27 cellular contexts compared by ENCODE assay signal in genomic region chr4:89803915-89804314, GRCh38. TPM values are rescaled to one million over a fixed set of nuclear protein-coding genes. Genes with fewer than 3 reads are reported as not detected.
"Had no signal": no experiment of that assay in that cellular context is flagged by ENCODE, and none has a peak within 500 bp of the region (broad histone marks: within the 10 kb centered on the region; RNA-seq: fewer than 3 reads in every experiment).

No MANE protein-coding gene starts in this region.

- H3K36me3 Mint-ChIP-seq: activated naive CD4-positive, alpha-beta T cell treated with anti-CD3 and anti-CD28 coated beads, Interleukin-2, amount 50 U/mL, for 24 hours; activated naive CD8-positive, alpha-beta T cell treated with anti-CD3 and anti-CD28 coated beads, Interleukin-2, amount 10 ng/mL, durations not matched to agents 7 days and 5 days had no signal

- H3K4me1 Mint-ChIP-seq: activated CD4-positive, alpha-beta T cell treated with anti-CD3 and anti-CD28 coated beads, Interleukin-2, amount 10 ng/mL, durations not matched to agents 24 days and 14 days; activated naive CD4-positive, alpha-beta T cell treated with anti-CD3 and anti-CD28 coated beads, Interleukin-2, amount 50 U/mL, for 24 hours; activated naive CD8-positive, alpha-beta T cell treated with anti-CD3 and anti-CD28 coated beads, Interleukin-2, amount 10 ng/mL, durations not matched to agents 7 days and 5 days had no signal

- H3K27ac Mint-ChIP-seq: activated CD4-positive, alpha-beta T cell treated with anti-CD3 and anti-CD28 coated beads, Interleukin-2, amount 10 ng/mL, durations not matched to agents 24 days and 14 days; activated CD8-positive, alpha-beta T cell treated with anti-CD3 and anti-CD28 coated beads for 36 hours; activated naive CD4-positive, alpha-beta T cell treated with anti-CD3 and anti-CD28 coated beads, Interleukin-2, amount 50 U/mL, for 24 hours; activated naive CD8-positive, alpha-beta T cell treated with anti-CD3 and anti-CD28 coated beads, Interleukin-2, amount 10 ng/mL, durations not matched to agents 7 days and 5 days; activated T-helper 2 cell treated with anti-CD3 and anti-CD28 coated beads, Interferon-gamma antibody, Interleukin-2, Interleukin-4, amounts not matched to agents 10 μg/mL and 5 μg/mL and 100 μg/mL, durations not matched to agents 14 hours and 24 hours and 36 hours had no signal

- ATAC-seq: activated CD8-positive, alpha-beta T cell treated with anti-CD3 and anti-CD28 coated beads for 36 hours; body of pancreas; Right ventricle myocardium inferior had no signal

- DNase-seq: activated CD4-positive, alpha-beta T cell treated with anti-CD3 and anti-CD28 coated beads, Interleukin-2, amount 10 ng/mL, durations not matched to agents 24 days and 14 days; activated CD4-positive, alpha-beta T cell treated with anti-CD3 and anti-CD28 coated beads, Interleukin-2, amount 50 U/mL, for 4 hours; activated CD8-positive, alpha-beta T cell treated with anti-CD3 and anti-CD28 coated beads for 36 hours; activated gamma-delta T cell; activated naive CD4-positive, alpha-beta T cell treated with Interleukin-2 at 50 U/mL for 16 hours; activated naive CD8-positive, alpha-beta T cell treated with anti-CD3 and anti-CD28 coated beads, Interleukin-2, amount 10 ng/mL, durations not matched to agents 7 days and 5 days; activated T-cell treated with anti-CD3 and anti-CD28 coated beads, Interleukin-2, amount 50 U/mL, for 1 hour; body of pancreas; Karpas-422; KBM-7; MM.1S; MV-4-11; NCI-H1092; NCI-H1436 treated with DMSO at 0.1 percent for 48 hours; NCI-H1694 treated with DMSO at 0.1 percent for 48 hours; NCI-H2029; NCI-H345; NCI-H524 treated with DMSO at 0.1 percent for 48 hours; NCI-H748 treated with DMSO at 0.1 percent for 48 hours; NK-92 treated with Interleukin-12 subunit alpha and Interleukin-12 subunit beta, amount 100 ng/mL, for 24 hours; PC-9; SIG-M5; T1000 had no signal

- H3K4me3 Mint-ChIP-seq: activated CD4-positive, alpha-beta T cell treated with anti-CD3 and anti-CD28 coated beads, Interleukin-2, amount 10 ng/mL, durations not matched to agents 24 days and 14 days; activated CD8-positive, alpha-beta T cell treated with anti-CD3 and anti-CD28 coated beads for 36 hours; activated naive CD4-positive, alpha-beta T cell treated with anti-CD3 and anti-CD28 coated beads, Interleukin-2, amount 50 U/mL, for 24 hours; activated naive CD8-positive, alpha-beta T cell treated with anti-CD3 and anti-CD28 coated beads, Interleukin-2, amount 10 ng/mL, durations not matched to agents 7 days and 5 days had no signal

- H3K9me3 Mint-ChIP-seq: activated CD4-positive, alpha-beta T cell treated with anti-CD3 and anti-CD28 coated beads, Interleukin-2, amount 10 ng/mL, durations not matched to agents 24 days and 14 days; activated CD8-positive, alpha-beta T cell treated with anti-CD3 and anti-CD28 coated beads for 36 hours; activated naive CD4-positive, alpha-beta T cell treated with anti-CD3 and anti-CD28 coated beads, Interleukin-2, amount 50 U/mL, for 24 hours; activated naive CD8-positive, alpha-beta T cell treated with anti-CD3 and anti-CD28 coated beads, Interleukin-2, amount 10 ng/mL, durations not matched to agents 7 days and 5 days; activated T-helper 2 cell treated with anti-CD3 and anti-CD28 coated beads, Interferon-gamma antibody, Interleukin-2, Interleukin-4, amounts not matched to agents 10 μg/mL and 5 μg/mL and 100 μg/mL, durations not matched to agents 14 hours and 24 hours and 36 hours had no signal

- H3K27me3 Mint-ChIP-seq: activated CD4-positive, alpha-beta T cell treated with anti-CD3 and anti-CD28 coated beads, Interleukin-2, amount 10 ng/mL, durations not matched to agents 24 days and 14 days; activated CD8-positive, alpha-beta T cell treated with anti-CD3 and anti-CD28 coated beads for 36 hours; activated naive CD8-positive, alpha-beta T cell treated with anti-CD3 and anti-CD28 coated beads, Interleukin-2, amount 10 ng/mL, durations not matched to agents 7 days and 5 days had no signal

RNA-seq across cellular contexts. Expression of gene SNCA, which starts 33.0 kb away (rescaled TPM):
- total RNA-seq: activated CD8-positive, alpha-beta memory T cell treated with anti-CD3 and anti-CD28 coated beads for 36 hours; activated CD8-positive, alpha-beta T cell treated with anti-CD3 and anti-CD28 coated beads for 36 hours had no signal
